ENCODE assay signal across 31 cellular contexts in the genomic region with DNA sequence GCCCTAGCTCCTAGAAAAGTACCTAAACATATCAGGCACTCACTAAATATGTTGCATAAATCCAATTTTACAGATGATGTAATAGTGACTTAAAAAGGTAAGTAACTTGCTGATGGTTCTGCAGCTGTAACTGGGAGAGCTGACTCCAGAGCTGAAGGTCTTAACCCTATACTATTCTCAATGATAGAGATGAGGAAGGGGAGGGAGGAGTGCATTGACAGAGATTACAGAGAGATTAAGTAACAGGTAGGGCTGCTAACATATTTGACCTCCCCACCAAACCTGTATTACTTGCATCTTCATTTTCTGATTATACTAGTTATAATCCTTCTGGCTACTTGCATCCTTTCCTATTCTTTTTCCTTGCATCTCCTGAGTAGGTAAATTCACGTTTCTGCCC.
"Had no signal": no experiment of that assay in that cellular context is flagged by ENCODE, and none has a peak within 500 bp of the region (broad histone marks: within the 10 kb centered on the region; RNA-seq: fewer than 3 reads in every experiment).

No MANE protein-coding gene starts in this region.

- H3K36me3 Mint-ChIP-seq: activated naive CD8-positive, alpha-beta T cell treated with anti-CD3 and anti-CD28 coated beads for 36 hours had no signal

- H3K4me1 Mint-ChIP-seq: activated T-helper 17 cell treated with anti-CD3 and anti-CD28 coated beads, Interleukin-2, amount 50 U/mL, for 72 hours had no signal

- H3K4me3 Mint-ChIP-seq: activated CD4-positive, alpha-beta T cell treated with anti-CD3 and anti-CD28 coated beads for 36 hours; activated CD4-positive, alpha-beta T cell treated with anti-CD3 and anti-CD28 coated beads, Interleukin-2, amount 10 ng/mL, durations not matched to agents 7 days and 5 days; activated CD8-positive, alpha-beta T cell treated with anti-CD3 and anti-CD28 coated beads for 36 hours; activated naive CD4-positive, alpha-beta T cell treated with anti-CD3 and anti-CD28 coated beads, Interleukin-2, amount 50 U/mL, for 24 hours; activated naive CD8-positive, alpha-beta T cell treated with anti-CD3 and anti-CD28 coated beads for 36 hours; activated naive CD8-positive, alpha-beta T cell treated with anti-CD3 and anti-CD28 coated beads, Interleukin-2, amount 50 U/mL, for 24 hours; activated T-cell treated with anti-CD3 and anti-CD28 coated beads, Interleukin-2, amount 50 U/mL, for 4 hours; activated T-helper 17 cell treated with anti-CD3 and anti-CD28 coated beads, Interleukin-2, amount 50 U/mL, for 72 hours; effector memory CD8-positive, alpha-beta T cell had no signal

- H3K9me3 Mint-ChIP-seq: activated CD8-positive, alpha-beta T cell treated with anti-CD3 and anti-CD28 coated beads for 36 hours; activated naive CD4-positive, alpha-beta T cell treated with anti-CD3 and anti-CD28 coated beads, Interleukin-2, amount 50 U/mL, for 24 hours; activated naive CD8-positive, alpha-beta T cell treated with anti-CD3 and anti-CD28 coated beads for 36 hours; activated naive CD8-positive, alpha-beta T cell treated with anti-CD3 and anti-CD28 coated beads, Interleukin-2, amount 50 U/mL, for 24 hours; activated T-cell treated with anti-CD3 and anti-CD28 coated beads, Interleukin-2, amount 50 U/mL, for 4 hours; activated T-helper 17 cell treated with anti-CD3 and anti-CD28 coated beads, Interleukin-2, amount 50 U/mL, for 72 hours; effector memory CD8-positive, alpha-beta T cell had no signal

- ATAC-seq: activated CD4-positive, alpha-beta T cell treated with anti-CD3 and anti-CD28 coated beads for 36 hours; activated CD8-positive, alpha-beta T cell treated with anti-CD3 and anti-CD28 coated beads for 36 hours; activated naive CD8-positive, alpha-beta T cell treated with anti-CD3 and anti-CD28 coated beads, Interleukin-2, amount 50 U/mL, for 24 hours; activated T-cell treated with anti-CD3 and anti-CD28 coated beads, Interleukin-2, amount 50 U/mL, for 4 hours; activated T-helper 17 cell treated with anti-CD3 and anti-CD28 coated beads, Interleukin-2, amount 50 U/mL, for 72 hours; body of pancreas; effector memory CD8-positive, alpha-beta T cell; gastroesophageal sphincter; heart right ventricle had no signal

- DNase-seq: activated CD4-positive, alpha-beta T cell treated with anti-CD3 and anti-CD28 coated beads for 36 hours; activated CD4-positive, alpha-beta T cell treated with anti-CD3 and anti-CD28 coated beads, Interleukin-2, amount 10 ng/mL, durations not matched to agents 7 days and 5 days; activated CD4-positive, alpha-beta T cell treated with anti-CD3 and anti-CD28 coated beads, Interleukin-2, amount 50 U/mL, for 48 hours; activated CD4-positive, CD25-positive, alpha-beta regulatory T cell; activated CD4-positive, CD25-positive, alpha-beta regulatory T cell treated with anti-CD3 and anti-CD28 coated beads, Interleukin-2, amount 50 U/mL, for 72 hours; activated CD8-positive, alpha-beta memory T cell treated with anti-CD3 and anti-CD28 coated beads for 24 hours; activated CD8-positive, alpha-beta T cell treated with anti-CD3 and anti-CD28 coated beads for 36 hours; activated effector memory CD4-positive, alpha-beta T cell treated with Interleukin-2 at 50 U/mL for 16 hours; activated gamma-delta T cell treated with Interleukin-2 at 50 U/mL for 16 hours; activated naive CD4-positive, alpha-beta T cell treated with Interleukin-2 at 50 U/mL for 16 hours; activated naive CD8-positive, alpha-beta T cell treated with anti-CD3 and anti-CD28 coated beads for 36 hours; activated naive CD8-positive, alpha-beta T cell treated with anti-CD3 and anti-CD28 coated beads, Interleukin-2, amount 50 U/mL, for 24 hours; activated T-cell treated with anti-CD3 and anti-CD28 coated beads, Interleukin-2, amount 50 U/mL, for 4 hours; adrenal gland; amygdala; aorta; body of pancreas; caudate nucleus; cortex of kidney; dermis blood vessel endothelial cell; effector CD4-positive, alpha-beta T cell; effector memory CD8-positive, alpha-beta T cell; erythroblast; esophagus squamous epithelium; foreskin melanocyte; heart right ventricle; T1000; WERI-Rb-1 had no signal

- H3K27ac Mint-ChIP-seq: activated CD4-positive, alpha-beta T cell treated with anti-CD3 and anti-CD28 coated beads for 36 hours; activated CD8-positive, alpha-beta T cell treated with anti-CD3 and anti-CD28 coated beads for 36 hours; activated naive CD4-positive, alpha-beta T cell treated with anti-CD3 and anti-CD28 coated beads, Interleukin-2, amount 50 U/mL, for 24 hours; activated naive CD8-positive, alpha-beta T cell treated with anti-CD3 and anti-CD28 coated beads for 36 hours; activated naive CD8-positive, alpha-beta T cell treated with anti-CD3 and anti-CD28 coated beads, Interleukin-2, amount 50 U/mL, for 24 hours; activated T-helper 17 cell treated with anti-CD3 and anti-CD28 coated beads, Interleukin-2, amount 50 U/mL, for 72 hours; effector memory CD8-positive, alpha-beta T cell had no signal

- H3K27me3 Mint-ChIP-seq: activated CD4-positive, alpha-beta T cell treated with anti-CD3 and anti-CD28 coated beads for 36 hours; activated CD4-positive, alpha-beta T cell treated with anti-CD3 and anti-CD28 coated beads, Interleukin-2, amount 10 ng/mL, durations not matched to agents 7 days and 5 days; activated CD8-positive, alpha-beta T cell treated with anti-CD3 and anti-CD28 coated beads for 36 hours; activated naive CD4-positive, alpha-beta T cell treated with anti-CD3 and anti-CD28 coated beads, Interleukin-2, amount 50 U/mL, for 24 hours; activated naive CD8-positive, alpha-beta T cell treated with anti-CD3 and anti-CD28 coated beads for 36 hours; activated naive CD8-positive, alpha-beta T cell treated with anti-CD3 and anti-CD28 coated beads, Interleukin-2, amount 50 U/mL, for 24 hours; activated T-helper 17 cell treated with anti-CD3 and anti-CD28 coated beads, Interleukin-2, amount 50 U/mL, for 72 hours; effector memory CD8-positive, alpha-beta T cell had no signal
